Comparison of ENCODE assay signal across 15 cellular contexts in the genomic region with DNA sequence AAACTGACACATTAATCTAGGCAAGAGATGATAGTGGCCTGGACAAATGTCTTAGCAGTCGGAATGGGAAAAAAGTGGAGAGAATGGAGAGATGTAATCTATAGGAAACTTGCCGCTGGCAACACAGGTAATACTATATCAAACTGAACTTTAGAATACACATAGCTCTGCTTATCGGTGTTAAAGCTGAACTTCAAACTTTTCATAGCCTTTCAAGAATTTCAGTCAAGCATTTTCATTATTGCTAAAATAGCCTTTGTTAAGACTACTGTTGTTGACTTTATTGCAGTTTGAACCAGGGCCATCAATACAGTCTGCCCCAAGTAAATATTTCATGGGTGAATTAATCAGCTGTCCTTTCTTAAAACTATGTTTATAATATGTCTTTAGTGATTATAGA. TPM values are rescaled to one million over a fixed set of nuclear protein-coding genes. Genes with fewer than 3 reads are reported as not detected.
A peak's percentile ranks its signal among the peaks of the same experiment; 100 is the strongest.
DNase-seq lines count a peak whose midpoint lies in the region; ATAC-seq and TF ChIP-seq lines count a peak whose summit lies in the region.
"Had no signal": no experiment of that assay in that cellular context is flagged by ENCODE, and none has a peak within 500 bp of the region (broad histone marks: within the 10 kb centered on the region; RNA-seq: fewer than 3 reads in every experiment).

No MANE protein-coding gene starts in this region.

- H3K27ac Mint-ChIP-seq in GM23338 (no peak overlapping the region), type B pancreatic cell (peak overlapping the region; percentile 4)
- H3K27ac Mint-ChIP-seq: CD4-positive, CD25-positive, alpha-beta regulatory T cell had no signal

- no peaks in the 10 kb centered on the region for H3K79me2 ChIP-seq in GM23338 (replicated peaks; ENCODE audit: insufficient read depth)

- ATAC-seq in GM23338: no peak
- peak in 3 of 4 donors; percentile 25 to 39 (median 33) for ATAC-seq in right lobe of liver

- intact Hi-C loops in right lobe of liver (cut with DNase I): no loop called here

- DNase-seq in GM23338 (ENCODE audit: low spot score) (no peak), NCI-H69 (lab: John Stamatoyannopoulos, UW) (peak; percentile 72), right lobe of liver (no peak), type B pancreatic cell (ENCODE audit: extremely low spot score, unreplicated experiment) (no peak), inferior parietal cortex (ENCODE audit: extremely low spot score) (no peak), NCI-H82 treated with DMSO at 0.1 percent for 48 hours (lab: John Stamatoyannopoulos, UW; ENCODE audit: unreplicated experiment) (no peak)
- DNase-seq in activated CD8-positive, alpha-beta memory T cell treated with anti-CD3 and anti-CD28 coated beads, Interleukin-2, amount 50 U/mL, for 48 hours: no peak
- DNase-seq: ACHN; CD4-positive, CD25-positive, alpha-beta regulatory T cell; DMS79 had no signal

- H3K4me2 ChIP-seq in GM23338: no peak overlapping the region
- H3K4me2 ChIP-seq: BLaER1 treated with 17β-estradiol and CSF1 and Interleukin-3, amounts not matched to agents 10 nM and 100 nM had no signal

- H3K27ac ChIP-seq in GM23338 (ENCODE audit: low read depth): no peak overlapping the region
- no peak overlapping the region for H3K27ac ChIP-seq in right lobe of liver
- H3K27ac ChIP-seq: BLaER1 treated with 17β-estradiol and CSF1 and Interleukin-3, amounts not matched to agents 10 nM and 100 nM had no signal

- H3K9me2 ChIP-seq in GM23338 (ENCODE audit: insufficient read depth): no peaks in the 10 kb centered on the region

- H3K9me3 Mint-ChIP-seq in GM23338: no peaks in the 10 kb centered on the region
- H3K9me3 Mint-ChIP-seq in type B pancreatic cell: no peaks in the 10 kb centered on the region

- TF ChIP-seq CTCF in GM23338 (conservative IDR thresholded peaks at IDR 0.05; ENCODE audit: low read depth in 2 of 2) (no peak), right lobe of liver (IDR thresholded peaks at IDR 0.05) (no peak), type B pancreatic cell (conservative IDR thresholded peaks at IDR 0.05) (no peak)

- H3K27me3 ChIP-seq in GM23338 (ENCODE audit: insufficient read depth) (no peaks in the 10 kb centered on the region), right lobe of liver (no peaks in the 10 kb centered on the region)
- H3K27me3 ChIP-seq: BLaER1 treated with 17β-estradiol and CSF1 and Interleukin-3, amounts not matched to agents 10 nM and 100 nM had no signal

- H3K4me1 Mint-ChIP-seq in GM23338 (peaks cover 3% of the 10 kb centered on the region; the same call in 2 of the 3 replicates), type B pancreatic cell (ENCODE audit: unreplicated experiment) (peaks cover 8% of the 10 kb centered on the region)
- H3K4me1 Mint-ChIP-seq: CD4-positive, CD25-positive, alpha-beta regulatory T cell had no signal

- no peaks in the 10 kb centered on the region for H4K20me1 ChIP-seq in GM23338 (replicated peaks; ENCODE audit: insufficient read depth)
- H4K20me1 ChIP-seq: BLaER1 treated with 17β-estradiol and CSF1 and Interleukin-3, amounts not matched to agents 10 nM and 100 nM had no signal

- H3K27me3 Mint-ChIP-seq in GM23338 (ENCODE audit: insufficient read depth, low read depth, poor library complexity) (peaks cover 3% of the 10 kb centered on the region), type B pancreatic cell (no peaks in the 10 kb centered on the region)
- H3K27me3 Mint-ChIP-seq: CD4-positive, CD25-positive, alpha-beta regulatory T cell had no signal

- H3K4me3 ChIP-seq in GM23338 (no peak overlapping the region), right lobe of liver (no peak overlapping the region)
- H3K4me3 ChIP-seq: BLaER1 treated with 17β-estradiol and CSF1 and Interleukin-3, amounts not matched to agents 10 nM and 100 nM; HAP-1 had no signal

- H3K4me1 ChIP-seq in GM23338 (ENCODE audit: insufficient read depth) (no peaks in the 10 kb centered on the region), right lobe of liver (peaks cover 0 to 10% (median 0%) of the 10 kb centered on the region in 4 donors)
- H3K4me1 ChIP-seq: BLaER1 treated with 17β-estradiol and CSF1 and Interleukin-3, amounts not matched to agents 10 nM and 100 nM; HAP-1 had no signal

- no peak overlapping the region for H3K4me3 Mint-ChIP-seq in GM23338
- no peak overlapping the region for H3K4me3 Mint-ChIP-seq in type B pancreatic cell
- H3K4me3 Mint-ChIP-seq: CD4-positive, CD25-positive, alpha-beta regulatory T cell had no signal

- H2AFZ ChIP-seq in GM23338: peak overlapping the region; percentile 85

- H3K36me3 Mint-ChIP-seq in GM23338 (ENCODE audit: low read depth) (no peaks in the 10 kb centered on the region), type B pancreatic cell (no peaks in the 10 kb centered on the region)
- H3K36me3 Mint-ChIP-seq: CD4-positive, CD25-positive, alpha-beta regulatory T cell had no signal

- no peaks in the 10 kb centered on the region for H3K36me3 ChIP-seq in GM23338 (ENCODE audit: insufficient read depth)
- H3K36me3 ChIP-seq in right lobe of liver: no peaks in the 10 kb centered on the region
- H3K36me3 ChIP-seq: BLaER1 treated with 17β-estradiol and CSF1 and Interleukin-3, amounts not matched to agents 10 nM and 100 nM; HAP-1 had no signal

- no peak for TF ChIP-seq POLR2A in right lobe of liver (IDR thresholded peaks at IDR 0.05)

- H3F3A ChIP-seq in GM23338 (replicated peaks; ENCODE audit: low read depth): no peaks in the 10 kb centered on the region

- no peaks in the 10 kb centered on the region for H3K9me3 ChIP-seq in right lobe of liver
- H3K9me3 ChIP-seq: BLaER1 treated with 17β-estradiol and CSF1 and Interleukin-3, amounts not matched to agents 10 nM and 100 nM; HAP-1 had no signal

- 28% methylated on average over 3 of the region's 3 CpGs for WGBS in right lobe of liver (ENCODE audit: insufficient coverage, low coverage, low lambda C conversion rate, missing lambda C conversion rate)

TF ChIP-seq in GM23338, 12 proteins besides CTCF, POLR2A, EP300 and RAD21 (continues in another document):
- TF ChIP-seq STAT1 (IDR thresholded peaks at IDR 0.05; ENCODE audit: unreplicated experiment) (no peak), ZNF114 (CRISPR knock-in tag; IDR thresholded peaks at IDR 0.05) (no peak), CREB1 (CRISPR knock-in tag; IDR thresholded peaks at IDR 0.05; ENCODE audit: low read depth) (no peak), EZH2phosphoT487 (IDR thresholded peaks at IDR 0.05; ENCODE audit: unreplicated experiment) (no peak), EZH2 (IDR thresholded peaks at IDR 0.05; ENCODE audit: low read depth, unreplicated experiment) (no peak), NANOG (IDR thresholded peaks at IDR 0.05; ENCODE audit: borderline replicate concordance) (no peak), JUNB (IDR thresholded peaks at IDR 0.05; ENCODE audit: unreplicated experiment) (no peak), POLR2AphosphoS5 (IDR thresholded peaks at IDR 0.05; ENCODE audit: low read depth) (no peak), ZNF331 (CRISPR knock-in tag; IDR thresholded peaks at IDR 0.05; ENCODE audit: low read depth) (no peak)
- TF ChIP-seq, protein P1, sequence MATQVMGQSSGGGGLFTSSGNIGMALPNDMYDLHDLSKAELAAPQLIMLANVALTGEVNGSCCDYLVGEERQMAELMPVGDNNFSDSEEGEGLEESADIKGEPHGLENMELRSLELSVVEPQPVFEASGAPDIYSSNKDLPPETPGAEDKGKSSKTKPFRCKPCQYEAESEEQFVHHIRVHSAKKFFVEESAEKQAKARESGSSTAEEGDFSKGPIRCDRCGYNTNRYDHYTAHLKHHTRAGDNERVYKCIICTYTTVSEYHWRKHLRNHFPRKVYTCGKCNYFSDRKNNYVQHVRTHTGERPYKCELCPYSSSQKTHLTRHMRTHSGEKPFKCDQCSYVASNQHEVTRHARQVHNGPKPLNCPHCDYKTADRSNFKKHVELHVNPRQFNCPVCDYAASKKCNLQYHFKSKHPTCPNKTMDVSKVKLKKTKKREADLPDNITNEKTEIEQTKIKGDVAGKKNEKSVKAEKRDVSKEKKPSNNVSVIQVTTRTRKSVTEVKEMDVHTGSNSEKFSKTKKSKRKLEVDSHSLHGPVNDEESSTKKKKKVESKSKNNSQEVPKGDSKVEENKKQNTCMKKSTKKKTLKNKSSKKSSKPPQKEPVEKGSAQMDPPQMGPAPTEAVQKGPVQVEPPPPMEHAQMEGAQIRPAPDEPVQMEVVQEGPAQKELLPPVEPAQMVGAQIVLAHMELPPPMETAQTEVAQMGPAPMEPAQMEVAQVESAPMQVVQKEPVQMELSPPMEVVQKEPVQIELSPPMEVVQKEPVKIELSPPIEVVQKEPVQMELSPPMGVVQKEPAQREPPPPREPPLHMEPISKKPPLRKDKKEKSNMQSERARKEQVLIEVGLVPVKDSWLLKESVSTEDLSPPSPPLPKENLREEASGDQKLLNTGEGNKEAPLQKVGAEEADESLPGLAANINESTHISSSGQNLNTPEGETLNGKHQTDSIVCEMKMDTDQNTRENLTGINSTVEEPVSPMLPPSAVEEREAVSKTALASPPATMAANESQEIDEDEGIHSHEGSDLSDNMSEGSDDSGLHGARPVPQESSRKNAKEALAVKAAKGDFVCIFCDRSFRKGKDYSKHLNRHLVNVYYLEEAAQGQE (IDR thresholded peaks at IDR 0.05; ENCODE audit: unreplicated experiment): no peak
- TF ChIP-seq, protein P2, sequence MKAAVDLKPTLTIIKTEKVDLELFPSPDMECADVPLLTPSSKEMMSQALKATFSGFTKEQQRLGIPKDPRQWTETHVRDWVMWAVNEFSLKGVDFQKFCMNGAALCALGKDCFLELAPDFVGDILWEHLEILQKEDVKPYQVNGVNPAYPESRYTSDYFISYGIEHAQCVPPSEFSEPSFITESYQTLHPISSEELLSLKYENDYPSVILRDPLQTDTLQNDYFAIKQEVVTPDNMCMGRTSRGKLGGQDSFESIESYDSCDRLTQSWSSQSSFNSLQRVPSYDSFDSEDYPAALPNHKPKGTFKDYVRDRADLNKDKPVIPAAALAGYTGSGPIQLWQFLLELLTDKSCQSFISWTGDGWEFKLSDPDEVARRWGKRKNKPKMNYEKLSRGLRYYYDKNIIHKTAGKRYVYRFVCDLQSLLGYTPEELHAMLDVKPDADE (IDR thresholded peaks at IDR 0.05): no peak

RNA-seq across cellular contexts. Expression of a gene that starts 12.9 kb away (rescaled TPM):
- total RNA-seq in GM23338 (2014; rRNA removed; shearing (Covaris generic)): 14.3 and 15.5 TPM in 2 replicates
- 13.8 and 16.8 TPM in 2 replicates for polyA plus RNA-seq in GM23338 (2016; fragmentation: Nextera tagmentation; extraction: Ambion mirVana)
- total RNA-seq in right lobe of liver: 10 to 100 TPM in 3 of 6 experiments, 1 to 10 TPM in 3; 3.8 to 24.2 (median 9.8) TPM
- total RNA-seq in type B pancreatic cell (ENCODE audit: low replicate concordance): 8.0 and 9.9 TPM in 2 replicates
- total RNA-seq: A172; CD4-positive, CD25-positive, alpha-beta regulatory T cell; G401; HT1080 had no signal
- polyA plus RNA-seq: CD4-positive, CD25-positive, alpha-beta regulatory T cell had no signal
